ENCODE assay signal across 29 cellular contexts in the genomic region with DNA sequence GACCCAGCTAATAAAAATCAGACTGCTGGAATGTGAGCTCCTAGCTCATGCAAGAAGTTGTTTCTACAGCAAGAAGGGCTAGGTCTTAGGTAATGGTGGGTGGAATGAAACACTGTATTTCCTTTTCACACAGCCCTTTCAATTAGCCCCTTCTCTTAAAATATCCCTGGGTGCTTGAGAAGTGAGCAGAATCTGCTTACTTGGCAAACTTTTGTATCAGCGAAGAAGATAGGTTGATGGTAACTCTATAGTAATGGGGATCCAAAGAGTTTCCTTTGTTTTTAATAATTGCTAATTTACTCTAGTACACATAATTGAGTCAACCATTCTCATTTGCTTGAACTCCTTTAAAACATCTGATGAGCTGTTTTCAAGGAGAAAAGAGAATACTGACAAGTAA.
"Had no signal": no experiment of that assay in that cellular context is flagged by ENCODE, and none has a peak within 500 bp of the region (broad histone marks: within the 10 kb centered on the region; RNA-seq: fewer than 3 reads in every experiment).

No MANE protein-coding gene starts in this region.

- H3K36me3 ChIP-seq: colonic mucosa, esophagus muscularis mucosa, esophagus squamous epithelium, gastrocnemius medialis, gastroesophageal sphincter, heart left ventricle, heart right ventricle had no signal

- H3K9me3 ChIP-seq: colonic mucosa, esophagus muscularis mucosa, esophagus squamous epithelium, gastrocnemius medialis, gastroesophageal sphincter, heart left ventricle, heart right ventricle had no signal

- ATAC-seq: effector memory CD8-positive, alpha-beta T cell; esophagus mucosa; foreskin keratinocyte; gastrocnemius medialis; gastroesophageal sphincter; heart left ventricle; heart right ventricle had no signal

- DNase-seq: colonic mucosa; cortex of kidney; dermis blood vessel endothelial cell; dorsolateral prefrontal cortex; effector CD4-positive, alpha-beta T cell; effector CD8-positive, alpha-beta T cell; effector memory CD4-positive, alpha-beta T cell; effector memory CD8-positive, alpha-beta T cell; endodermal cell; erythroblast; esophagus squamous epithelium; foreskin fibroblast; foreskin keratinocyte; foreskin melanocyte; gastrocnemius medialis; glutamatergic neuron; head of caudate nucleus; heart left ventricle; heart right ventricle had no signal

- H3K4me1 ChIP-seq: colonic mucosa, esophagus muscularis mucosa, esophagus squamous epithelium, foreskin keratinocyte, gastrocnemius medialis, gastroesophageal sphincter, heart left ventricle, heart right ventricle had no signal

- H3K4me3 ChIP-seq: colonic mucosa, coronary artery, dorsolateral prefrontal cortex, esophagus muscularis mucosa, esophagus squamous epithelium, gastrocnemius medialis, gastroesophageal sphincter, heart left ventricle, heart right ventricle had no signal

- FAIRE-seq: colon, endometrium, endothelial cell of umbilical vein, frontal cortex had no signal

- H3K27me3 Mint-ChIP-seq: dendritic cell treated with granulocyte-macrophage colony-stimulating factor and Interleukin-4, amounts not matched to agents 40 ng/mL and 50 ng/mL, for 4 days; effector memory CD8-positive, alpha-beta T cell had no signal

- H3K27me3 ChIP-seq: colonic mucosa, esophagus muscularis mucosa, esophagus squamous epithelium, foreskin keratinocyte, gastrocnemius medialis, gastroesophageal sphincter, heart left ventricle, heart right ventricle had no signal

- H3K27ac ChIP-seq: colonic mucosa, coronary artery, dorsolateral prefrontal cortex, epithelial cell of prostate, esophagus muscularis mucosa, esophagus squamous epithelium, foreskin keratinocyte, gastrocnemius medialis, gastroesophageal sphincter, heart left ventricle, heart right ventricle had no signal

- H3K9me3 Mint-ChIP-seq: dendritic cell treated with granulocyte-macrophage colony-stimulating factor and Interleukin-4, amounts not matched to agents 40 ng/mL and 50 ng/mL, for 4 days; endodermal cell had no signal

- H3K4me3 Mint-ChIP-seq: dendritic cell treated with granulocyte-macrophage colony-stimulating factor and Interleukin-4, amounts not matched to agents 40 ng/mL and 50 ng/mL, for 4 days; effector memory CD8-positive, alpha-beta T cell; endodermal cell had no signal

- H3K27ac Mint-ChIP-seq: dendritic cell treated with granulocyte-macrophage colony-stimulating factor and Interleukin-4, amounts not matched to agents 40 ng/mL and 50 ng/mL, for 4 days; effector memory CD8-positive, alpha-beta T cell; endodermal cell had no signal
